ENCODE assay signal across 9 cellular contexts in the genomic region with DNA sequence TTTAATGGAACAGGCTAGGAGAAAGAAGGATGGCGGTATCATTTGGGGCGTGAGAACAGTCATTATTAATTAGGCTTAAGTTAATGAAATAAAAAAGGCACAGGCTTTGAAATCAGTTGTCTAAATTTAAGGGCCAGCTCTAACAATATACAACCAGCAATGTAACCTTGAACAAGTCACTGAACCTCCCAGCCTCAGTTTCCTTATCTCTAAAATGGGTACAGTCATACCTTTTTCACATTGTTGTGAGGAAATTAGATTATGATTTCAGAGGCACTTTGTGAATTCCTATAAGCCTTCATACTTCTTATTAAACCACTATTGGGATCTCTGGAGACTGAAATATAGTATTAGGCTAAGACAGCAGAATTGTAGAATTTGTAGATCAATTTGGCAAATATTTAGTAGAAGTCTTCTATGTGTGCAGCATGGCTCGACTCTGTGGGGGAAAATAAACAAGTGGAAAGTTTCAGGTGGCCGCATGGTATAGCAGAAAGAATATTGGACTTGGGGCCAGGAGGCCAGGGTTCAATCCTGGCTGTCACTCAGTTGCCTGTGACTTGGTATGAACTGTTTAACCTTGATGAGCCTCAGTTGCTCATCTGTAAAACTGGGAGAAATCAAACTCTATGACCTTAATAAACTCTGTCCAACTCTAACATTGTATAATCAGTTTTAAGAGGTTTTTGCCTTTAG.
DNase-seq lines count a peak whose midpoint lies in the region; ATAC-seq and TF ChIP-seq lines count a peak whose summit lies in the region.
"Had no signal": no experiment of that assay in that cellular context is flagged by ENCODE, and none has a peak within 500 bp of the region (broad histone marks: within the 10 kb centered on the region; RNA-seq: fewer than 3 reads in every experiment).

No MANE protein-coding gene starts in this region.

- no peak overlapping the region for H3K9ac ChIP-seq in DND-41 (ENCODE audit: low read depth, low read length)
- H3K9ac ChIP-seq in neural progenitor cell: no peak overlapping the region

- H3K4me2 ChIP-seq in DND-41 (ENCODE audit: insufficient read depth, low read length) (no peak overlapping the region), OCI-LY7 (ENCODE audit: low read length) (peak overlapping the region; percentile 67), neural progenitor cell (no peak overlapping the region)

- ATAC-seq in DND-41 (ENCODE audit: insufficient read depth, low read depth) (no peak), HG02970 (IDR thresholded peaks at IDR 0.05; ENCODE audit: low FRiP score, unreplicated experiment) (no peak)

- H3K9me3 ChIP-seq in DND-41 (ENCODE audit: insufficient read depth, low read length, severe bottlenecking) (no peaks in the 10 kb centered on the region), OCI-LY7 (ENCODE audit: low read length) (no peaks in the 10 kb centered on the region), esophagus (ENCODE audit: control insufficient read depth in 2 of 2, insufficient read depth in 1 of 2, low read depth in 1 of 2, low read length in 1 of 2) (no peaks in the 10 kb centered on the region), neural progenitor cell (ENCODE audit: low read depth) (no peaks in the 10 kb centered on the region)

- no peak overlapping the region for H3K4me3 Mint-ChIP-seq in neural progenitor cell

- peaks cover 29% of the 10 kb centered on the region for H3K4me1 Mint-ChIP-seq in neural progenitor cell

- H2AFZ ChIP-seq in DND-41 (ENCODE audit: low read depth, low read length) (no peak overlapping the region), OCI-LY7 (ENCODE audit: low read length) (no peak overlapping the region), neural progenitor cell (replicated peaks) (no peak overlapping the region)

- peaks cover 96% of the 10 kb centered on the region for H3K79me2 ChIP-seq in DND-41 (ENCODE audit: insufficient read depth, low read length)
- peaks cover 14% of the 10 kb centered on the region; the same call in 1 of the 2 replicates for H3K79me2 ChIP-seq in OCI-LY7 (ENCODE audit: insufficient read depth, low read depth, low read length)
- no peaks in the 10 kb centered on the region for H3K79me2 ChIP-seq in neural progenitor cell (ENCODE audit: low read depth)

- H3F3A ChIP-seq in neural progenitor cell (ENCODE audit: low read depth): no peaks in the 10 kb centered on the region

- POLR2A ChIA-PET in OCI-LY7 (lab: Charles Lee): interaction anchor here (0.5 to 10.3 kb wide), 7 partner anchors 8 to 314 kb away, joined by 3 to 119 read pairs (median 4); no protein-coding TSS in a partner anchor

- H3K27ac ChIP-seq in DND-41 (ENCODE audit: low read length): peak overlapping the region; percentile 77
- H3K27ac ChIP-seq in OCI-LY7 (ENCODE audit: low read depth, low read length, poor library complexity, severe bottlenecking): no peak overlapping the region
- peak overlapping the region; percentile 67 to 80 for H3K27ac ChIP-seq in esophagus (ENCODE audit: low read depth in 2 of 2, low read length in 1 of 2)
- peak overlapping the region in 19 of 21 experiments; percentile 40 to 95 (median 77) for H3K27ac ChIP-seq in skin epidermis
- no peak overlapping the region for H3K27ac ChIP-seq in neural progenitor cell

- H3K36me3 Mint-ChIP-seq in neural progenitor cell: peaks cover 2% of the 10 kb centered on the region

- H3K27ac Mint-ChIP-seq in neural progenitor cell: no peak overlapping the region

- peaks cover 99% of the 10 kb centered on the region for H3K4me1 ChIP-seq in DND-41 (ENCODE audit: insufficient read depth, low read length)
- H3K4me1 ChIP-seq in OCI-LY7 (ENCODE audit: insufficient read depth, low read length, poor library complexity, severe bottlenecking): peaks cover 73% of the 10 kb centered on the region
- H3K4me1 ChIP-seq in esophagus (ENCODE audit: control insufficient read depth in 2 of 2, insufficient read depth in 2 of 2, low read length in 1 of 2): peaks cover 2% of the 10 kb centered on the region in 2 donors
- H3K4me1 ChIP-seq in neural progenitor cell: peaks cover 9% of the 10 kb centered on the region

- H3K9me2 ChIP-seq in OCI-LY7 (ENCODE audit: insufficient read depth, low read length): no peaks in the 10 kb centered on the region

- H3K27me3 ChIP-seq in DND-41 (ENCODE audit: insufficient read depth, low read length, poor library complexity): no peaks in the 10 kb centered on the region
- H3K27me3 ChIP-seq in esophagus (ENCODE audit: control insufficient read depth in 1 of 2, insufficient read depth in 2 of 2, low read length in 2 of 2): no peaks in the 10 kb centered on the region
- no peaks in the 10 kb centered on the region for H3K27me3 ChIP-seq in neural progenitor cell

- TF ChIP-seq CTCF in DND-41 (IDR thresholded peaks at IDR 0.05; ENCODE audit: borderline replicate concordance, extremely low read depth, low read length, poor library complexity, severe bottlenecking): no peak
- no peak for TF ChIP-seq CTCF in OCI-LY7 (conservative IDR thresholded peaks at IDR 0.05; ENCODE audit: low read length)
- no peak for TF ChIP-seq CTCF in neural progenitor cell (IDR thresholded peaks at IDR 0.05)

- no peaks in the 10 kb centered on the region for H3K9me3 Mint-ChIP-seq in neural progenitor cell

- H3K27me3 Mint-ChIP-seq in neural progenitor cell (ENCODE audit: insufficient read depth, low read depth): no peaks in the 10 kb centered on the region

- DNase-seq in DND-41: no peak
- DNase-seq in OCI-LY7 (ENCODE audit: low spot score): no peak
- no peak for DNase-seq in neural progenitor cell (ENCODE audit: low spot score)
- DNase-seq in NCI-H1694 treated with DMSO at 0.1 percent for 48 hours (lab: John Stamatoyannopoulos, UW): no peak
- DNase-seq: small intestine had no signal

- BruUV-seq in OCI-LY7 (replicated peaks; lab: Mats Ljungman, UMichigan): no TSS peak

- H4K20me1 ChIP-seq in DND-41 (ENCODE audit: insufficient read depth, low read length) (no peaks in the 10 kb centered on the region), OCI-LY7 (ENCODE audit: insufficient read depth, low read length) (no peaks in the 10 kb centered on the region), neural progenitor cell (ENCODE audit: low read depth) (no peaks in the 10 kb centered on the region)

- H3K4me3 ChIP-seq in DND-41 (ENCODE audit: low read depth in 1 of 2, low read length in 2 of 2): no peak overlapping the region
- no peak overlapping the region for H3K4me3 ChIP-seq in OCI-LY7 (ENCODE audit: low read depth, low read length, poor library complexity, severe bottlenecking)
- H3K4me3 ChIP-seq in esophagus (ENCODE audit: low read depth in 1 of 2, low read length in 2 of 2): no peak overlapping the region
- no peak overlapping the region for H3K4me3 ChIP-seq in skin epidermis
- H3K4me3 ChIP-seq in neural progenitor cell: no peak overlapping the region
- H3K4me3 ChIP-seq: lung had no signal

- CTCF ChIA-PET in OCI-LY7 (lab: Charles Lee; ENCODE audit: unreplicated experiment): interaction anchor here (0.6 kb wide), 1 partner anchor 50 kb away, joined by 25 read pairs; no protein-coding TSS in a partner anchor

- 77 to 79% methylated on average over 4 of the region's 4 CpGs for WGBS in esophagus, 2 donors

- intact Hi-C loops in OCI-LY7 (cut with micrococcal nuclease; ENCODE audit: unreplicated experiment): no loop called here

- H3K36me3 ChIP-seq in DND-41 (ENCODE audit: insufficient read depth, low read length) (peaks cover 77% of the 10 kb centered on the region), OCI-LY7 (ENCODE audit: insufficient read depth, low read length) (peaks cover 8% of the 10 kb centered on the region; the same call in 1 of the 2 replicates), esophagus (ENCODE audit: control insufficient read depth in 2 of 2, insufficient read depth in 2 of 2, low read length in 1 of 2) (peaks cover 0 to 4% of the 10 kb centered on the region in 2 donors), neural progenitor cell (no peaks in the 10 kb centered on the region)

Comparison
In these comparisons a context has a peak if more than half of its experiments do, and no peak if none do; other contexts are left out.
1. H3K27ac ChIP-seq: peak in DND-41 (single experiment), esophagus (2 of 2) and skin epidermis (19 of 21); none in OCI-LY7 (single experiment) and neural progenitor cell (single experiment).